In the genomic region with DNA sequence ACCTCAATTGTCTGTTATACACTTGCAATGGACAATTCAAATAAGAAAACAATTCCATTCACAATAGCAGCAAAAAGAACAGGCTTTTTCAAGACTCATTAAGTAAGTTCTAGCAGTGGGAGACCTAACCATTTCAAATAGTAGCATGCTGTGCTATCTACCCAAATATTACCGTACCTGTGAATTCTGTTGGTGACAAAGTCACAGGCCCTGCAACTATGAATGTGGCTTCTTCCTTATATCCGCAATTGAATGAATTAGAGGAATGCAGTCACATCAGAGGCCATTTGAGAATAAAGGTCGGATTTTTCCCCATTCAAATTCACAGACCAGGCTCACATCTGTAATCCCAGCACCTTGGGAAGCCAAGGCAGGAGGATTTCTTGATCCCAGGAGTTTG, we compare ENCODE assay signal across 9 cellular contexts. TPM values are rescaled to one million over a fixed set of nuclear protein-coding genes. Genes with fewer than 3 reads are reported as not detected.
DNase-seq lines count a peak whose midpoint lies in the region; ATAC-seq and TF ChIP-seq lines count a peak whose summit lies in the region.
"Had no signal": no experiment of that assay in that cellular context is flagged by ENCODE, and none has a peak within 500 bp of the region (broad histone marks: within the 10 kb centered on the region; RNA-seq: fewer than 3 reads in every experiment).

No MANE protein-coding gene starts in this region.

- ATAC-seq in heart left ventricle (no peak), upper lobe of right lung (no peak), omental fat pad (ENCODE audit: low FRiP score) (no peak), GM21423 (IDR thresholded peaks at IDR 0.05; ENCODE audit: unreplicated experiment) (no peak)

- H3K4me1 ChIP-seq in heart left ventricle (peaks cover 0 to 31% (median 15%) of the 10 kb centered on the region in 12 donors), upper lobe of right lung (peaks cover 19% of the 10 kb centered on the region)

- peak overlapping the region; percentile 85 to 89 (median 86) for H3K4me3 Mint-ChIP-seq in immature natural killer cell

- H3K36me3 ChIP-seq in heart left ventricle: peaks cover 0 to 5% (median 0%) of the 10 kb centered on the region in 9 donors
- H3K36me3 ChIP-seq in upper lobe of right lung: no peaks in the 10 kb centered on the region

- H3K27ac ChIP-seq in heart left ventricle (peak overlapping the region in 9 of 12 donors; percentile 57 to 92 (median 82)), VCaP (peak overlapping the region; percentile 82), upper lobe of right lung (peak overlapping the region; percentile 58)

- DNase-seq in heart left ventricle: no peak
- DNase-seq in cardiac septum (ENCODE audit: low spot score): no peak
- DNase-seq in immature natural killer cell: no peak
- DNase-seq in upper lobe of right lung: no peak
- no peak for DNase-seq in omental fat pad (ENCODE audit: low spot score)
- no peak for DNase-seq in GM20000 (ENCODE audit: low spot score)
- DNase-seq: stimulated activated CD4-positive, alpha-beta T cell treated with anti-CD3 and anti-CD28 coated beads, Interleukin-2, amount 100 ng/mL, for 24 hours had no signal

- WGBS in heart left ventricle, 4 donors: 40 to 50% (median 44%) methylated on average over 3 of the region's 3 CpGs

- H3K4me3 ChIP-seq in heart left ventricle (peak overlapping the region in 8 of 12 donors; percentile 50 to 92 (median 70)), upper lobe of right lung (peak overlapping the region; percentile 56)

- H3K27ac Mint-ChIP-seq in immature natural killer cell: peak overlapping the region in 5 of 6 donors; percentile 57 to 86 (median 83)

- H3K36me3 Mint-ChIP-seq in immature natural killer cell: peaks cover 0 to 3% (median 0%) of the 10 kb centered on the region in 3 donors

- intact Hi-C loops in heart left ventricle (cut with DNase I): loop anchor here in 3 of 10 donors (2.0 to 10.0 kb wide), 3 partner anchors 13 to 269 kb away; a partner anchor contains a TSS
- intact Hi-C loops in cardiac septum (cut with DNase I): no loop called here
- intact Hi-C loops in upper lobe of right lung (cut with DNase I): no loop called here

- no peak for TF ChIP-seq POLR2A in heart left ventricle (IDR thresholded peaks at IDR 0.05)

- H3K4me1 Mint-ChIP-seq in immature natural killer cell: peaks cover 36 to 41% of the 10 kb centered on the region in 2 donors

- H3K9me3 Mint-ChIP-seq in immature natural killer cell: peaks cover 0 to 6% (median 0%) of the 10 kb centered on the region in 6 donors

- H3K9me3 ChIP-seq in heart left ventricle (no peaks in the 10 kb centered on the region), upper lobe of right lung (no peaks in the 10 kb centered on the region)

- peaks cover 22 to 32% (median 28%) of the 10 kb centered on the region in 3 donors for H3K27me3 Mint-ChIP-seq in immature natural killer cell (ENCODE audit: low read depth in 3 of 3)

- H3K27me3 ChIP-seq in heart left ventricle (no peaks in the 10 kb centered on the region), upper lobe of right lung (no peaks in the 10 kb centered on the region)

- TF ChIP-seq CTCF in heart left ventricle (IDR thresholded peaks at IDR 0.05) (no peak), VCaP (conservative IDR thresholded peaks at IDR 0.05) (no peak), upper lobe of right lung (IDR thresholded peaks at IDR 0.05) (no peak), omental fat pad (IDR thresholded peaks at IDR 0.05) (no peak), GM20000 (IDR thresholded peaks at IDR 0.05; ENCODE audit: extremely low read depth, missing control alignments) (no peak)

RNA-seq across cellular contexts. Expression of a gene that starts 0.8 kb away (rescaled TPM):
- total RNA-seq in heart left ventricle (10 to 100 TPM; 53.9 to 95.3 (median 73.8) TPM), cardiac septum (65.0 TPM), upper lobe of right lung (45.6 TPM), omental fat pad (100 to 1,000 TPM in 1 of 4 donors, 10 to 100 TPM in 3; 49.5 to 115 (median 79.3) TPM)
- polyA plus RNA-seq in heart left ventricle (100 to 1,000 TPM in 1 of 2 donors, 10 to 100 TPM in 1; 37.5 to 103 TPM), immature natural killer cell (10 to 100 TPM; 30.4 to 53.7 (median 36.5) TPM)

RNA-seq across cellular contexts. Expression of a gene that starts 5.5 kb away (rescaled TPM):
- total RNA-seq in heart left ventricle (10 to 100 TPM in 6 of 9 donors, 1 to 10 TPM in 3; 6.9 to 20.6 (median 12.2) TPM), cardiac septum (11.6 TPM), upper lobe of right lung (14.2 TPM), omental fat pad (10 to 100 TPM; 16.5 to 30.9 (median 21.4) TPM)
- polyA plus RNA-seq in heart left ventricle (10 to 100 TPM in 1 of 2 donors, 1 to 10 TPM in 1; 7.1 to 17.1 TPM), immature natural killer cell (10 to 100 TPM in 1 of 3 donors, 1 to 10 TPM in 2; 3.6 to 12.9 (median 5.4) TPM)

RNA-seq across cellular contexts. Expression of a gene that starts 14.4 kb away (rescaled TPM):
- 10 to 100 TPM; 32.3 to 65.3 (median 44.9) TPM for total RNA-seq in heart left ventricle
- 10 to 100 TPM; 30.1 to 63.8 TPM for polyA plus RNA-seq in heart left ventricle
- total RNA-seq in cardiac septum: 42.8 TPM
- 10 to 100 TPM; 16.0 to 35.9 (median 23.7) TPM for polyA plus RNA-seq in immature natural killer cell
- total RNA-seq in upper lobe of right lung: 65.2 TPM
- total RNA-seq in omental fat pad: 10 to 100 TPM; 27.3 to 41.1 (median 39.0) TPM

RNA-seq across cellular contexts. Expression of a gene that starts 25.9 kb away (rescaled TPM):
- 100 to 1,000 TPM in 2 of 9 donors, 10 to 100 TPM in 7; 66.3 to 126 (median 77.7) TPM for total RNA-seq in heart left ventricle
- 100 to 1,000 TPM; 135 to 157 TPM for polyA plus RNA-seq in heart left ventricle
- total RNA-seq in cardiac septum: 60.1 TPM
- polyA plus RNA-seq in immature natural killer cell: 100 to 1,000 TPM in 2 of 3 donors, 10 to 100 TPM in 1; 98.6 to 139 (median 106) TPM
- total RNA-seq in upper lobe of right lung: 39.0 TPM
- 10 to 100 TPM; 53.3 to 58.2 (median 53.9) TPM for total RNA-seq in omental fat pad

RNA-seq across cellular contexts. Expression of a gene that starts 29.2 kb away (rescaled TPM):
- total RNA-seq in heart left ventricle: 10 to 100 TPM; 19.9 to 39.9 (median 31.9) TPM
- polyA plus RNA-seq in heart left ventricle: 10 to 100 TPM; 19.3 to 35.2 TPM
- 52.2 TPM for total RNA-seq in cardiac septum
- polyA plus RNA-seq in immature natural killer cell: 1 to 10 TPM in 2 of 3 donors, under 1 TPM in 1; 0.04 to 3.7 (median 1.8) TPM
- 44.1 TPM for total RNA-seq in upper lobe of right lung
- 10 to 100 TPM; 24.9 to 52.2 (median 48.7) TPM for total RNA-seq in omental fat pad
